1 cellular context compared by ENCODE assay signal in genomic region chr1:22002461-22002860, GRCh38.
A peak's percentile ranks its signal among the peaks of the same experiment; 100 is the strongest.
TF ChIP-seq lines count a peak whose summit lies in the region.
"Not testable (repeated sequence)": the region's sequence is repeated elsewhere in the genome, so short reads cannot be mapped to it uniquely, and the experiment has no call there.

No MANE protein-coding gene starts in this region.

TF ChIP-seq in HepG2, 621 proteins besides CTCF, POLR2A, EP300 and RAD21:
- not testable (repeated sequence) for TF ChIP-seq SOX13 (IDR thresholded peaks at IDR 0.05)
- TF ChIP-seq SOX13 (CRISPR knock-in tag; conservative IDR thresholded peaks at IDR 0.05 in 1 of 2, IDR thresholded peaks at IDR 0.05 in 1 of 2) (peak in 1 of 2 experiments; percentile 61; a peak in 2 of 4 replicates), SOX5 (CRISPR knock-in tag; IDR thresholded peaks at IDR 0.05; ENCODE audit: borderline replicate concordance) (peak; percentile 45; the same call in 1 of the 2 replicates), KDM1A (CRISPR knock-in tag; IDR thresholded peaks at IDR 0.05) (0 out of 2 replicates have a peak, but pooled peaks have one; percentile 23)
